In the genomic region with DNA sequence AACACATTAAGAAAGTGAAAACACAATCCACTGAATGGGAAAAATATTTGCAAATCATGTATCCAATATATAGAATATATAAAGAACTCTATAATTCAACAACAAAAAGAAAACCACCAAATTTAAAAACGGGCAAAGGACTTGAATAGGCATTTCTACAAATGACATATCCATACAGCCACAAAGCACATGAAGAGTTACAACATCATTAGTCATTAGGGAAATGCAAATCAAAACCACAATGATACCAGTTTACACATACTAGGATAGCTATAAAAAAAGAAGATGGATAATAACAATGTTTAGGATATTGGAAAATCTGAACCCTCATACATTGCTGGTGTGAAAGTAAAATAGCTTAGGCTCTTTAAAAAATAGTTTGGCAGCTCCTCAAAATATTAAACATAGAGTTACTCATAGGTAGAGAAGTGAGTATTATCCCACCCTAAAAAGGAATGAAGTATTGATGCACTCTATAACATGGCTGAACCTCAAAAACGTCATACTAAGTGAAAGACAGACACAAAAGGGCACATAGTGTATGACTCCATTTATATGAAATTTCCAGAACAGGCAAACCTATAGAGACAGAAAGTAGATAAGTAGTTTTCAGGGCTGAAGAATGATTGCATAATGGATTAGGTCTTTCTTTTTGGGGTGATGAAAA, we compare ENCODE assay signal across 22 cellular contexts. TPM values are rescaled to one million over a fixed set of nuclear protein-coding genes. Genes with fewer than 3 reads are reported as not detected.
"Had no signal": no experiment of that assay in that cellular context is flagged by ENCODE, and none has a peak within 500 bp of the region (broad histone marks: within the 10 kb centered on the region; RNA-seq: fewer than 3 reads in every experiment).

No MANE protein-coding gene starts in this region.

- H3K27me3 ChIP-seq: dorsolateral prefrontal cortex, right lobe of liver had no signal

- H3K9me3 Mint-ChIP-seq: naive thymus-derived CD8-positive, alpha-beta T cell had no signal

- H3K36me3 ChIP-seq: gastroesophageal sphincter, neutrophil, right lobe of liver, stomach had no signal

- ATAC-seq: esophagus mucosa; gastroesophageal sphincter; left lobe of liver; mucosa of descending colon; naive thymus-derived CD8-positive, alpha-beta T cell; psoas muscle; right lobe of liver; stimulated activated memory B cell treated with anti-CD40 and anti-IgM and Interleukin-4, amounts not matched to agents 10 μg/mL and 1 μg/mL and 100 μg/mL, for 72 hours had no signal

- H3K27me3 Mint-ChIP-seq: naive thymus-derived CD8-positive, alpha-beta T cell had no signal

- H3K4me3 Mint-ChIP-seq: naive thymus-derived CD8-positive, alpha-beta T cell; stimulated activated memory B cell treated with anti-CD40 and anti-IgM and Interleukin-4, amounts not matched to agents 10 μg/mL and 1 μg/mL and 100 μg/mL, for 72 hours had no signal

- H3K4me3 ChIP-seq: dorsolateral prefrontal cortex, gastroesophageal sphincter, mucosa of descending colon, psoas muscle, right lobe of liver, stomach had no signal

- H3K36me3 Mint-ChIP-seq: naive thymus-derived CD8-positive, alpha-beta T cell; stimulated activated memory B cell treated with anti-CD40 and anti-IgM and Interleukin-4, amounts not matched to agents 10 μg/mL and 1 μg/mL and 100 μg/mL, for 72 hours had no signal

- H3K27ac Mint-ChIP-seq: stimulated activated memory B cell treated with anti-CD40 and anti-IgM and Interleukin-4, amounts not matched to agents 10 μg/mL and 1 μg/mL and 100 μg/mL, for 72 hours had no signal

- DNase-seq: cortex of kidney; dorsolateral prefrontal cortex; effector CD8-positive, alpha-beta T cell; glutamatergic neuron; islet precursor cell; mucosa of descending colon; naive thymus-derived CD8-positive, alpha-beta T cell; psoas muscle; retina; right lobe of liver; stimulated activated CD4-positive, alpha-beta T cell treated with anti-CD3 and anti-CD28 coated beads, Interleukin-4, amount 100 ng/mL, for 1 hour; stimulated activated CD8-positive, alpha-beta memory T cell treated with anti-CD3 and anti-CD28 coated beads, Interleukin-4, amount 100 ng/mL, for 48 hours; stomach; substantia nigra; trophoblast cell had no signal

RNA-seq across cellular contexts. Expression of gene ZPBP, which starts 4.5 kb away (rescaled TPM):
- total RNA-seq: esophagus mucosa; fibroblast of villous mesenchyme; gastroesophageal sphincter; left lobe of liver; mucosa of descending colon; naive thymus-derived CD8-positive, alpha-beta T cell; osteoblast; psoas muscle; right lobe of liver; stomach had no signal
